1 cellular context compared by ENCODE assay signal in genomic region chr15:90232941-90233700, GRCh38.
TF ChIP-seq lines count a peak whose summit lies in the region.

No MANE protein-coding gene starts in this region.

TF ChIP-seq in SK-N-SH treated with all-trans-retinoic acid at 6 μM for 48 hours, 23 proteins besides CTCF, POLR2A, EP300 and RAD21 (continued from another document):
- TF ChIP-seq POU6F1 (CRISPR knock-in tag; IDR thresholded peaks at IDR 0.05; ENCODE audit: borderline replicate concordance, low read depth) (no peak), CSDC2 (CRISPR knock-in tag; IDR thresholded peaks at IDR 0.05) (no peak), PATZ1 (CRISPR knock-in tag; IDR thresholded peaks at IDR 0.05; ENCODE audit: borderline replicate concordance) (no peak), OSR1 (CRISPR knock-in tag; IDR thresholded peaks at IDR 0.05) (no peak), ZNF565 (CRISPR knock-in tag; conservative IDR thresholded peaks at IDR 0.05; ENCODE audit: low read depth) (no peak), ZNF70 (CRISPR knock-in tag; IDR thresholded peaks at IDR 0.05) (no peak), ESRRG (CRISPR knock-in tag; IDR thresholded peaks at IDR 0.05) (no peak), TCF4 (CRISPR knock-in tag; IDR thresholded peaks at IDR 0.05; ENCODE audit: borderline replicate concordance) (no peak), GLIS3 (CRISPR knock-in tag; IDR thresholded peaks at IDR 0.05) (no peak), ZNF8 (CRISPR knock-in tag; IDR thresholded peaks at IDR 0.05) (no peak), PPARA (CRISPR knock-in tag; IDR thresholded peaks at IDR 0.05; ENCODE audit: borderline replicate concordance) (no peak), ISL1 (CRISPR knock-in tag; IDR thresholded peaks at IDR 0.05) (no peak)
